2 cellular contexts compared by ENCODE assay signal in genomic region chr1:31453384-31454079, GRCh38.
TF ChIP-seq lines count a peak whose summit lies in the region.

No MANE protein-coding gene starts in this region.

TF ChIP-seq in HepG2, 621 proteins besides CTCF, POLR2A, EP300 and RAD21 (continues in another document):
- TF ChIP-seq, protein P1, sequence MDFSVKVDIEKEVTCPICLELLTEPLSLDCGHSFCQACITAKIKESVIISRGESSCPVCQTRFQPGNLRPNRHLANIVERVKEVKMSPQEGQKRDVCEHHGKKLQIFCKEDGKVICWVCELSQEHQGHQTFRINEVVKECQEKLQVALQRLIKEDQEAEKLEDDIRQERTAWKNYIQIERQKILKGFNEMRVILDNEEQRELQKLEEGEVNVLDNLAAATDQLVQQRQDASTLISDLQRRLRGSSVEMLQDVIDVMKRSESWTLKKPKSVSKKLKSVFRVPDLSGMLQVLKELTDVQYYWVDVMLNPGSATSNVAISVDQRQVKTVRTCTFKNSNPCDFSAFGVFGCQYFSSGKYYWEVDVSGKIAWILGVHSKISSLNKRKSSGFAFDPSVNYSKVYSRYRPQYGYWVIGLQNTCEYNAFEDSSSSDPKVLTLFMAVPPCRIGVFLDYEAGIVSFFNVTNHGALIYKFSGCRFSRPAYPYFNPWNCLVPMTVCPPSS (IDR thresholded peaks at IDR 0.05), result no peak
- TF ChIP-seq ZKSCAN5 (CRISPR knock-in tag; IDR thresholded peaks at IDR 0.05) (no peak), ZBTB37 (CRISPR knock-in tag; IDR thresholded peaks at IDR 0.05) (no peak), ZMAT3 (CRISPR knock-in tag; conservative IDR thresholded peaks at IDR 0.05) (no peak), MYC (CRISPR knock-in tag; IDR thresholded peaks at IDR 0.05; ENCODE audit: borderline replicate concordance) (no peak), CHCHD3 (CRISPR knock-in tag; IDR thresholded peaks at IDR 0.05) (no peak), MIER2 (CRISPR knock-in tag; IDR thresholded peaks at IDR 0.05) (no peak)
- TF ChIP-seq, protein P2, sequence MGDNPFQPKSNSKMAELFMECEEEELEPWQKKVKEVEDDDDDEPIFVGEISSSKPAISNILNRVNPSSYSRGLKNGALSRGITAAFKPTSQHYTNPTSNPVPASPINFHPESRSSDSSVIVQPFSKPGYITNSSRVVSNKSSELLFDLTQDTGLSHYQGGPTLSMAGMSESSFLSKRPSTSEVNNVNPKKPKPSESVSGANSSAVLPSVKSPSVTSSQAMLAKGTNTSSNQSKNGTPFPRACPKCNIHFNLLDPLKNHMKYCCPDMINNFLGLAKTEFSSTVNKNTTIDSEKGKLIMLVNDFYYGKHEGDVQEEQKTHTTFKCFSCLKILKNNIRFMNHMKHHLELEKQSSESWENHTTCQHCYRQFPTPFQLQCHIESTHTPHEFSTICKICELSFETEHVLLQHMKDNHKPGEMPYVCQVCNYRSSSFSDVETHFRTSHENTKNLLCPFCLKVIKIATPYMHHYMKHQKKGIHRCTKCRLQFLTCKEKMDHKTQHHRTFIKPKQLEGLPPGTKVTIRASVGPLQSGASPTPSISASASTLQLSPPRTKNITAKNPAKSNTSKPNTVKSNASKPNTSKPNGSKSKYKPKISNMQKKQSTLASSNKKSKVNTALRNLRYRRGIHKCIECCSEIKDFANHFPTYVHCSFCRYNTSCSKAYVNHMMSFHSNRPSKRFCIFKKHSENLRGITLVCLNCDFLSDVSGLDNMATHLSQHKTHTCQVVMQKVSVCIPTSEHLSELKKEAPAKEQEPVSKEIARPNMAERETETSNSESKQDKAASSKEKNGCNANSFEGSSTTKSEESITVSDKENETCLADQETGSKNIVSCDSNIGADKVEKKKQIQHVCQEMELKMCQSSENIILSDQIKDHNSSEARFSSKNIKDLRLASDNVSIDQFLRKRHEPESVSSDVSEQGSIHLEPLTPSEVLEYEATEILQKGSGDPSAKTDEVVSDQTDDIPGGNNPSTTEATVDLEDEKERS (CRISPR knock-in tag; IDR thresholded peaks at IDR 0.05), result 0 out of 2 replicates have a peak, but pooled peaks have one; percentile 19
- TF ChIP-seq, protein P3, sequence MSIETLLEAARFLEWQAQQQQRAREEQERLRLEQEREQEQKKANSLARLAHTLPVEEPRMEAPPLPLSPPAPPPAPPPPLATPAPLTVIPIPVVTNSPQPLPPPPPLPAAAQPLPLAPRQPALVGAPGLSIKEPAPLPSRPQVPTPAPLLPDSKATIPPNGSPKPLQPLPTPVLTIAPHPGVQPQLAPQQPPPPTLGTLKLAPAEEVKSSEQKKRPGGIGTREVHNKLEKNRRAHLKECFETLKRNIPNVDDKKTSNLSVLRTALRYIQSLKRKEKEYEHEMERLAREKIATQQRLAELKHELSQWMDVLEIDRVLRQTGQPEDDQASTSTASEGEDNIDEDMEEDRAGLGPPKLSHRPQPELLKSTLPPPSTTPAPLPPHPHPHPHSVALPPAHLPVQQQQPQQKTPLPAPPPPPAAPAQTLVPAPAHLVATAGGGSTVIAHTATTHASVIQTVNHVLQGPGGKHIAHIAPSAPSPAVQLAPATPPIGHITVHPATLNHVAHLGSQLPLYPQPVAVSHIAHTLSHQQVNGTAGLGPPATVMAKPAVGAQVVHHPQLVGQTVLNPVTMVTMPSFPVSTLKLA (IDR thresholded peaks at IDR 0.05), result no peak

TF ChIP-seq in K562, 482 proteins besides CTCF, POLR2A, EP300 and RAD21:
- TF ChIP-seq CBFA2T3 (IDR thresholded peaks at IDR 0.05), result 0 out of 2 replicates have a peak, but pooled peaks have one; percentile 12
- TF ChIP-seq FOSL1 (tag; conservative IDR thresholded peaks at IDR 0.05), result peak; percentile 55; the same call in 1 of the 2 replicates
- 0 out of 2 replicates have a peak, but pooled peaks have one; percentile 14 for TF ChIP-seq TAL1 (IDR thresholded peaks at IDR 0.05)
- TF ChIP-seq, protein P4, sequence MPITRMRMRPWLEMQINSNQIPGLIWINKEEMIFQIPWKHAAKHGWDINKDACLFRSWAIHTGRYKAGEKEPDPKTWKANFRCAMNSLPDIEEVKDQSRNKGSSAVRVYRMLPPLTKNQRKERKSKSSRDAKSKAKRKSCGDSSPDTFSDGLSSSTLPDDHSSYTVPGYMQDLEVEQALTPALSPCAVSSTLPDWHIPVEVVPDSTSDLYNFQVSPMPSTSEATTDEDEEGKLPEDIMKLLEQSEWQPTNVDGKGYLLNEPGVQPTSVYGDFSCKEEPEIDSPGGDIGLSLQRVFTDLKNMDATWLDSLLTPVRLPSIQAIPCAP (CRISPR knock-in tag; IDR thresholded peaks at IDR 0.05; ENCODE audit: borderline replicate concordance), result no peak
- TF ChIP-seq HDAC1 (IDR thresholded peaks at IDR 0.05), result no peak
- TF ChIP-seq TRIM24 (IDR thresholded peaks at IDR 0.05), result peak in 1 of 2 experiments; percentile 30; a peak in 1 of 4 replicates
